Comparison of ENCODE assay signal across 9 cellular contexts in the genomic region with DNA sequence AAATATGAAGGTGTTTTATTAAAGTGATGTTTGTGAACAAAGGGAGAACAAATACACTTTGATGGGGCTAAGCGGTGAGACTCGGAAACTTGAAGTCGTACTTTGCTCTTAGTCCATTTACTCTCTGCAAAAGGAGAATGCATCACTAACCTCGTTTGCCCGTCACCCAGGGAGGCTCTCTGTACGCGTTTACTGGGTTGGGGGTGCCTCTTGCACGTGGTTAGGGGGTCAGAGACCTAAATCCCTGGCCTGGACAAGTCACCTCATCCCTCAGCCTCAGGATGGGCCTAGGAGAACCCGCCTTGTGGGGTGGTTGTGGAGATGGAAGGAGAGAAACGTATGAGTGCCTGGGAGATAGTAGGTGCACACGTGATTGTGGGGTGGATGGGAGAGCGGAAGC. TPM values are rescaled to one million over a fixed set of nuclear protein-coding genes. Genes with fewer than 3 reads are reported as not detected.
DNase-seq lines count a peak whose midpoint lies in the region; ATAC-seq and TF ChIP-seq lines count a peak whose summit lies in the region.
"Had no signal": no experiment of that assay in that cellular context is flagged by ENCODE, and none has a peak within 500 bp of the region (broad histone marks: within the 10 kb centered on the region; RNA-seq: fewer than 3 reads in every experiment).

No MANE protein-coding gene starts in this region.

- H4K20me1 ChIP-seq in SK-N-SH (ENCODE audit: insufficient read depth), result no peaks in the 10 kb centered on the region

- CTCF ChIA-PET in SK-N-SH (lab: Yijun Ruan, JAX), result interaction anchor here (0.7 to 6.1 kb wide), 7 partner anchors 41 to 423 kb away, joined by 3 to 55 read pairs (median 3); no protein-coding TSS in a partner anchor
- CTCF ChIA-PET in activated CD4-positive, alpha-beta memory T cell treated with anti-CD3 and anti-CD28 coated beads, Interleukin-2, amount 10 ng/mL, durations not matched to agents 7 days and 5 days (lab: Charles Lee), result interaction anchor here (0.9 to 5.8 kb wide), 11 partner anchors 10 to 832 kb away, joined by 3 to 48 read pairs (median 9); a partner anchor contains a TSS

- peak overlapping the region in 1 of 2 experiments; percentile 76; a peak in 2 of 4 replicates for H3K27ac ChIP-seq in SK-N-SH (ENCODE audit: low read depth in 2 of 2, low read length in 1 of 2)

- H3K9me3 Mint-ChIP-seq in activated CD4-positive, alpha-beta memory T cell treated with anti-CD3 and anti-CD28 coated beads, Interleukin-2, amount 10 ng/mL, durations not matched to agents 7 days and 5 days, result no peaks in the 10 kb centered on the region
- H3K9me3 Mint-ChIP-seq in glutamatergic neuron (ENCODE audit: unreplicated experiment), result peaks cover 4% of the 10 kb centered on the region
- H3K9me3 Mint-ChIP-seq in stimulated activated naive CD8-positive, alpha-beta T cell treated with anti-CD3 and anti-CD28 coated beads, Interleukin-15, Interleukin-2, amounts not matched to agents 100 ng/mL and 50 ng/mL, for 24 hours, result no peaks in the 10 kb centered on the region

- H3K4me3 ChIP-seq in SK-N-SH (ENCODE audit: low read depth in 2 of 2, low read length in 1 of 2), result peak overlapping the region; percentile 32 to 47; a peak in 2 of 4 replicates

- no peak for TF ChIP-seq EP300 in SK-N-SH (IDR thresholded peaks at IDR 0.05; ENCODE audit: borderline replicate concordance in 1 of 2, low read depth in 1 of 2, low read length in 1 of 2)

- H3K36me3 Mint-ChIP-seq in activated CD4-positive, alpha-beta memory T cell treated with anti-CD3 and anti-CD28 coated beads, Interleukin-2, amount 10 ng/mL, durations not matched to agents 7 days and 5 days (ENCODE audit: low read depth), result no peaks in the 10 kb centered on the region
- no peaks in the 10 kb centered on the region for H3K36me3 Mint-ChIP-seq in glutamatergic neuron (ENCODE audit: unreplicated experiment)
- peaks cover 6% of the 10 kb centered on the region for H3K36me3 Mint-ChIP-seq in stimulated activated naive CD8-positive, alpha-beta T cell treated with anti-CD3 and anti-CD28 coated beads, Interleukin-15, Interleukin-2, amounts not matched to agents 100 ng/mL and 50 ng/mL, for 24 hours (ENCODE audit: low read depth)

- peak overlapping the region; percentile 94 for H2AFZ ChIP-seq in SK-N-SH (ENCODE audit: low read depth)

- no peaks in the 10 kb centered on the region for H3F3A ChIP-seq in SK-N-SH (replicated peaks; ENCODE audit: insufficient read depth)

- H3K36me3 ChIP-seq in SK-N-SH (replicated peaks in 1 of 2; ENCODE audit: control insufficient read depth in 1 of 2, insufficient read depth in 2 of 2, low read length in 1 of 2), result peaks cover 0 to 8% of the 10 kb centered on the region in 2 experiments

- ATAC-seq in SK-N-SH treated with all-trans-retinoic acid at 6 μM for 48 hours, result no peak
- no peak for ATAC-seq in HG03108 (IDR thresholded peaks at IDR 0.05; ENCODE audit: unreplicated experiment)

- H3K79me2 ChIP-seq in SK-N-SH (ENCODE audit: insufficient read depth), result no peaks in the 10 kb centered on the region

- no peaks in the 10 kb centered on the region for H3K27me3 ChIP-seq in SK-N-SH (ENCODE audit: insufficient read depth)

- H3K4me3 Mint-ChIP-seq in activated CD4-positive, alpha-beta memory T cell treated with anti-CD3 and anti-CD28 coated beads, Interleukin-2, amount 10 ng/mL, durations not matched to agents 7 days and 5 days, result peak overlapping the region; percentile 85
- peak overlapping the region; percentile 87 for H3K4me3 Mint-ChIP-seq in glutamatergic neuron (ENCODE audit: unreplicated experiment)
- H3K4me3 Mint-ChIP-seq in stimulated activated naive CD8-positive, alpha-beta T cell treated with anti-CD3 and anti-CD28 coated beads, Interleukin-15, Interleukin-2, amounts not matched to agents 100 ng/mL and 50 ng/mL, for 24 hours, result peak overlapping the region; percentile 88

- DNase-seq in SK-N-SH, result no peak
- peak; percentile 19 for DNase-seq in activated CD4-positive, alpha-beta memory T cell treated with anti-CD3 and anti-CD28 coated beads, Interleukin-2, amount 10 ng/mL, durations not matched to agents 7 days and 5 days
- no peak for DNase-seq in glutamatergic neuron
- no peak for DNase-seq in stimulated activated naive CD4-positive, alpha-beta T cell treated with Interleukin-2 at 50 U/mL for 16 hours (lab: John Stamatoyannopoulos, UW)
- no peak for DNase-seq in NOMO-1 treated with DMSO at 0.1 percent for 48 hours (lab: John Stamatoyannopoulos, UW; ENCODE audit: unreplicated experiment)

- TF ChIP-seq RAD21 in SK-N-SH (IDR thresholded peaks at IDR 0.05; ENCODE audit: low read length), result no peak

- POLR2A ChIA-PET in SK-N-SH (lab: Yijun Ruan, JAX), result interaction anchor here (1.0 to 1.7 kb wide), 5 partner anchors 18 to 270 kb away, joined by 4 to 11 read pairs (median 5); a partner anchor contains a TSS
- POLR2A ChIA-PET in activated CD4-positive, alpha-beta memory T cell treated with anti-CD3 and anti-CD28 coated beads, Interleukin-2, amount 10 ng/mL, durations not matched to agents 7 days and 5 days (lab: Charles Lee), result interaction anchor here (0.7 to 2.8 kb wide), 12 partner anchors 11 to 465 kb away, joined by 3 to 16 read pairs (median 4); a partner anchor contains a TSS

- 86% methylated on average over 12 of the region's 12 CpGs for WGBS in SK-N-SH (ENCODE audit: low lambda C conversion rate)

- H3K4me1 Mint-ChIP-seq in activated CD4-positive, alpha-beta memory T cell treated with anti-CD3 and anti-CD28 coated beads, Interleukin-2, amount 10 ng/mL, durations not matched to agents 7 days and 5 days, result peaks cover 38% of the 10 kb centered on the region
- H3K4me1 Mint-ChIP-seq in glutamatergic neuron (ENCODE audit: low read depth, unreplicated experiment), result peaks cover 15% of the 10 kb centered on the region
- H3K4me1 Mint-ChIP-seq in stimulated activated naive CD8-positive, alpha-beta T cell treated with anti-CD3 and anti-CD28 coated beads, Interleukin-15, Interleukin-2, amounts not matched to agents 100 ng/mL and 50 ng/mL, for 24 hours (ENCODE audit: low read depth), result peaks cover 49% of the 10 kb centered on the region

- peak overlapping the region; percentile 77 for H3K27ac Mint-ChIP-seq in activated CD4-positive, alpha-beta memory T cell treated with anti-CD3 and anti-CD28 coated beads, Interleukin-2, amount 10 ng/mL, durations not matched to agents 7 days and 5 days
- peak overlapping the region; percentile 76 for H3K27ac Mint-ChIP-seq in glutamatergic neuron (ENCODE audit: unreplicated experiment)
- peak overlapping the region; percentile 93 for H3K27ac Mint-ChIP-seq in stimulated activated naive CD8-positive, alpha-beta T cell treated with anti-CD3 and anti-CD28 coated beads, Interleukin-15, Interleukin-2, amounts not matched to agents 100 ng/mL and 50 ng/mL, for 24 hours

- H3K9me3 ChIP-seq in SK-N-SH, result no peaks in the 10 kb centered on the region

- H3K27me3 Mint-ChIP-seq in activated CD4-positive, alpha-beta memory T cell treated with anti-CD3 and anti-CD28 coated beads, Interleukin-2, amount 10 ng/mL, durations not matched to agents 7 days and 5 days, result no peaks in the 10 kb centered on the region
- peaks cover 5% of the 10 kb centered on the region for H3K27me3 Mint-ChIP-seq in glutamatergic neuron (ENCODE audit: unreplicated experiment)
- H3K27me3 Mint-ChIP-seq in stimulated activated naive CD8-positive, alpha-beta T cell treated with anti-CD3 and anti-CD28 coated beads, Interleukin-15, Interleukin-2, amounts not matched to agents 100 ng/mL and 50 ng/mL, for 24 hours, result no peaks in the 10 kb centered on the region

- no peaks in the 10 kb centered on the region for H3K9me2 ChIP-seq in SK-N-SH

- no peak overlapping the region for H3K9ac ChIP-seq in SK-N-SH

- TF ChIP-seq CTCF in SK-N-SH (IDR thresholded peaks at IDR 0.05) (no peak), glutamatergic neuron (IDR thresholded peaks at IDR 0.05; ENCODE audit: partially characterized antibody, unreplicated experiment) (no peak)

- H3K4me1 ChIP-seq in SK-N-SH (ENCODE audit: control insufficient read depth in 1 of 2, insufficient read depth in 2 of 2, low read depth in 1 of 2, low read length in 1 of 2), result peaks cover 0 to 10% of the 10 kb centered on the region in 2 experiments; a peak in 3 of 4 replicates

- peak overlapping the region; percentile 71 for H3K4me2 ChIP-seq in SK-N-SH

TF ChIP-seq in SK-N-SH, 30 proteins besides CTCF, POLR2A, EP300 and RAD21:
- TF ChIP-seq, protein P1, sequence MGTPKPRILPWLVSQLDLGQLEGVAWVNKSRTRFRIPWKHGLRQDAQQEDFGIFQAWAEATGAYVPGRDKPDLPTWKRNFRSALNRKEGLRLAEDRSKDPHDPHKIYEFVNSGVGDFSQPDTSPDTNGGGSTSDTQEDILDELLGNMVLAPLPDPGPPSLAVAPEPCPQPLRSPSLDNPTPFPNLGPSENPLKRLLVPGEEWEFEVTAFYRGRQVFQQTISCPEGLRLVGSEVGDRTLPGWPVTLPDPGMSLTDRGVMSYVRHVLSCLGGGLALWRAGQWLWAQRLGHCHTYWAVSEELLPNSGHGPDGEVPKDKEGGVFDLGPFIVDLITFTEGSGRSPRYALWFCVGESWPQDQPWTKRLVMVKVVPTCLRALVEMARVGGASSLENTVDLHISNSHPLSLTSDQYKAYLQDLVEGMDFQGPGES (IDR thresholded peaks at IDR 0.05; ENCODE audit: low read depth, low read length), result no peak
- TF ChIP-seq EZH2phosphoT487 (IDR thresholded peaks at IDR 0.05; ENCODE audit: borderline replicate concordance, low read depth) (no peak), ELF1 (IDR thresholded peaks at IDR 0.05) (no peak)
TF ChIP-seq in SK-N-SH: peak in this region for 0.

TF ChIP-seq in SK-N-SH treated with all-trans-retinoic acid at 6 μM for 48 hours, 23 proteins besides CTCF, POLR2A, EP300 and RAD21 (continues in another document):
- TF ChIP-seq OSR1 (CRISPR knock-in tag; IDR thresholded peaks at IDR 0.05) (no peak), PPARA (CRISPR knock-in tag; IDR thresholded peaks at IDR 0.05; ENCODE audit: borderline replicate concordance) (no peak), ZNF565 (CRISPR knock-in tag; conservative IDR thresholded peaks at IDR 0.05; ENCODE audit: low read depth) (no peak), ZC3H10 (CRISPR knock-in tag; IDR thresholded peaks at IDR 0.05) (no peak), RARB (CRISPR knock-in tag; IDR thresholded peaks at IDR 0.05) (no peak), ISL1 (CRISPR knock-in tag; IDR thresholded peaks at IDR 0.05) (no peak), CSDC2 (CRISPR knock-in tag; IDR thresholded peaks at IDR 0.05) (no peak), ZNF8 (CRISPR knock-in tag; IDR thresholded peaks at IDR 0.05) (no peak), ESRRG (CRISPR knock-in tag; IDR thresholded peaks at IDR 0.05) (no peak)

RNA-seq across cellular contexts. Expression of a gene that starts 0.8 kb away (rescaled TPM):
- 29.4 and 31.5 TPM in 2 replicates for polyA plus RNA-seq in SK-N-SH (2012; rRNA removed)
- 17.5 and 19.3 TPM in 2 replicates for polyA plus RNA-seq in SK-N-SH (2012; cell fraction: cytosol; rRNA removed)
- 99.3 and 119 TPM in 2 replicates for polyA plus RNA-seq in SK-N-SH (2012; cell fraction: nucleus; rRNA removed)
- 10 to 100 TPM; 28.3 to 29.5 TPM for total RNA-seq in activated CD4-positive, alpha-beta memory T cell treated with anti-CD3 and anti-CD28 coated beads, Interleukin-2, amount 10 ng/mL, durations not matched to agents 7 days and 5 days
- total RNA-seq in glutamatergic neuron (ENCODE audit: unreplicated experiment), result 54.2 TPM

RNA-seq across cellular contexts. Expression of a gene that starts 40.1 kb away (rescaled TPM):
- not detected in 2 replicates for polyA plus RNA-seq in SK-N-SH (2012; rRNA removed)
- polyA plus RNA-seq in SK-N-SH (2012; cell fraction: cytosol; rRNA removed), result not detected in 2 replicates
- not detected in 2 replicates for polyA plus RNA-seq in SK-N-SH (2012; cell fraction: nucleus; rRNA removed)
- not detected for total RNA-seq in activated CD4-positive, alpha-beta memory T cell treated with anti-CD3 and anti-CD28 coated beads, Interleukin-2, amount 10 ng/mL, durations not matched to agents 7 days and 5 days
- total RNA-seq in glutamatergic neuron (ENCODE audit: unreplicated experiment), result not detected
- total RNA-seq: T-helper 1 cell treated with Interleukin-12 subunit alpha and Interleukin-12 subunit beta and Interleukin-4 antibody, amounts not matched to agents 30 ng/mL and 1 ng/mL, for 36 hours had no signal
